12 cellular contexts compared by ENCODE assay signal in the genomic region with DNA sequence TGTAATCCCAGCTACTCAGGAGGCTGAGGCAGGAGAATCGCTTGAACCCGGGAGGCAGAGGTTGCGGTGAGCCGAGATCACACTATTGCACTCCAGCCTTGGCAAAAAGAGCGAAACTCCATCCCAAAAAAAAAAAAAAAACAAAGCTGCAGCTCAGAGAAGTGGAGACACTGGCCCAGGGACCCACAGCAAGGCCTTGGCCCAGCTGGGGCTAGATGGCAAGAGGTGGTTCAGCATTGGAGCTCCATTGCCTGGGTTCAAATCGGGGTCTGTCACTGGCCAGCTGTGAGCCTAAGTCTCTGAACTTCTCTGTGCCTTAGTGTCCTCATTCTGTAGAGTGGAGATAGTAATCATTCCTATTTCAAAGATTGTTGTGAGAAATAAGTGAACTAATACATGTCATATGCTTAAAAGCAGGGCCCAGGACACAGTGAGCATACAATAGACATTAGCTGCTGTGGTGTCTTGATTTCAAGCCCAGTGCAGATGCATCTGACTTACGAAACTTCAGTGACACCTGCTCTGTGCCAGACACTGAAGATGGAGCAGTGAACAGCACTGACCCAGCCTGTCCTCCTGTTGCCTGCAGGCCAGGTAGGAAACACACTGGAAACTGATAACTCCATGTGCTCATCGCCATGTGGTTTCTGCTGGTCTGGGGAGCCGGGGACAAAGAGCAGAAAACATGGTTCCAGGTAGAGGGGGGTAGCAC.
A peak's percentile ranks its signal among the peaks of the same experiment; 100 is the strongest.
DNase-seq lines count a peak whose midpoint lies in the region; ATAC-seq and TF ChIP-seq lines count a peak whose summit lies in the region.
"Had no signal": no experiment of that assay in that cellular context is flagged by ENCODE, and none has a peak within 500 bp of the region (broad histone marks: within the 10 kb centered on the region; RNA-seq: fewer than 3 reads in every experiment).

No MANE protein-coding gene starts in this region.

- peak overlapping the region; percentile 5; the same call in 1 of the 2 replicates for H3K4ac ChIP-seq in IMR-90 (ENCODE audit: low read depth, low read length)

- peak overlapping the region; percentile 3; the same call in 1 of the 2 replicates for H3K27ac ChIP-seq in IMR-90 (ENCODE audit: insufficient read depth, low read length)

- H2BK120ac ChIP-seq in IMR-90 (ENCODE audit: low read depth, low read length): peak overlapping the region; percentile 5; the same call in 1 of the 2 replicates

- H3K9ac ChIP-seq in IMR-90 (ENCODE audit: low read depth, low read length): no peak overlapping the region

- CTCF ChIA-PET in IMR-90 (lab: Yijun Ruan, JAX): interaction anchor here (2.0 kb wide), 1 partner anchor 10 kb away, joined by 5 read pairs; no protein-coding TSS in a partner anchor

- no peak overlapping the region for H2AFZ ChIP-seq in IMR-90 (replicated peaks; ENCODE audit: low read length, poor library complexity)

- H4K91ac ChIP-seq in IMR-90 (ENCODE audit: insufficient read depth, low read depth, low read length): peak overlapping the region; percentile 33; the same call in 1 of the 2 replicates

- 0 out of 2 replicates have a peak overlapping the region, but pooled peaks have one; percentile 0 for H2BK20ac ChIP-seq in IMR-90 (ENCODE audit: low read depth, low read length)

- no peak overlapping the region for H4K5ac ChIP-seq in IMR-90 (ENCODE audit: low read depth, low read length)

- H2AK9ac ChIP-seq in IMR-90 (replicated peaks; ENCODE audit: low read depth, low read length, poor library complexity): no peak overlapping the region

- H3K4me3 ChIP-seq in BE2C (ENCODE audit: low read depth, low read length): no peak overlapping the region
- H3K4me3 ChIP-seq in IMR-90 (ENCODE audit: insufficient read depth, low read depth, low read length): no peak overlapping the region

- no peak overlapping the region for H3K18ac ChIP-seq in IMR-90 (ENCODE audit: low read depth, low read length)

- BruUV-seq in IMR-90 (replicated peaks; lab: Mats Ljungman, UMichigan): no TSS peak

- WGBS in IMR-90 (ENCODE audit: extremely low coverage in 2 of 2, insufficient read length in 1 of 2), 2 experiments: 94% methylated on average over 5 of the region's 9 CpGs; no CpG with 5 or more reads in 1 of the 2 experiments

- H3K56ac ChIP-seq in IMR-90 (ENCODE audit: extremely low read depth, insufficient read depth, low read length): no peak overlapping the region

- peak overlapping the region; percentile 42 to 62 for H3K27ac Mint-ChIP-seq in effector memory CD8-positive, alpha-beta T cell
- H3K27ac Mint-ChIP-seq in osteocyte (ENCODE audit: unreplicated experiment): peak overlapping the region; percentile 58
- H3K27ac Mint-ChIP-seq: H9 had no signal

- peaks cover 40 to 41% of the 10 kb centered on the region in 2 donors for H3K4me1 Mint-ChIP-seq in effector memory CD8-positive, alpha-beta T cell (ENCODE audit: low read depth in 2 of 2)
- peaks cover 73% of the 10 kb centered on the region for H3K4me1 Mint-ChIP-seq in osteocyte (ENCODE audit: unreplicated experiment)

- no peak for TF ChIP-seq POLR2A in IMR-90 (IDR thresholded peaks at IDR 0.05; ENCODE audit: low read depth, low read length)

- H2AK5ac ChIP-seq in IMR-90 (ENCODE audit: low read depth, low read length): peak overlapping the region; percentile 20; the same call in 1 of the 2 replicates

- H3K36me3 ChIP-seq in BE2C (no peaks in the 10 kb centered on the region), IMR-90 (ENCODE audit: control insufficient read depth, insufficient read depth, low read length) (peaks cover 2% of the 10 kb centered on the region; the same call in 1 of the 2 replicates)

- intact Hi-C loops in IMR-90 (cut with micrococcal nuclease): no loop called here

- H2BK5ac ChIP-seq in IMR-90 (ENCODE audit: low read depth, low read length, poor library complexity, severe bottlenecking): peak overlapping the region; percentile 4

- no peak for TF ChIP-seq CTCF in BE2C (IDR thresholded peaks at IDR 0.05; ENCODE audit: low read depth, low read length)
- no peak for TF ChIP-seq CTCF in IMR-90 (conservative IDR thresholded peaks at IDR 0.05; ENCODE audit: low read depth, low read length)
- no peak for TF ChIP-seq CTCF in osteocyte (IDR thresholded peaks at IDR 0.05)

- H3K4me1 ChIP-seq in BE2C (peaks cover 35% of the 10 kb centered on the region), IMR-90 (ENCODE audit: control insufficient read depth, insufficient read depth, low read length) (peaks cover 49% of the 10 kb centered on the region)

- no peaks in the 10 kb centered on the region for H3K9me3 Mint-ChIP-seq in effector memory CD8-positive, alpha-beta T cell
- H3K9me3 Mint-ChIP-seq in osteocyte (ENCODE audit: unreplicated experiment): no peaks in the 10 kb centered on the region
- H3K9me3 Mint-ChIP-seq: H9 had no signal

- no peak for TF ChIP-seq RAD21 in IMR-90 (IDR thresholded peaks at IDR 0.05; ENCODE audit: low read length)

- H3K9me3 ChIP-seq in BE2C (no peaks in the 10 kb centered on the region), IMR-90 (ENCODE audit: control insufficient read depth, insufficient read depth, low read length) (no peaks in the 10 kb centered on the region)

- H3K14ac ChIP-seq in IMR-90 (replicated peaks; ENCODE audit: low read depth, low read length): 0 out of 2 replicates have a peak overlapping the region, but pooled peaks have one; percentile 1

- H3K4me3 Mint-ChIP-seq in effector memory CD8-positive, alpha-beta T cell: peak overlapping the region in 1 of 2 donors; percentile 33
- no peak overlapping the region for H3K4me3 Mint-ChIP-seq in osteocyte (ENCODE audit: unreplicated experiment)
- H3K4me3 Mint-ChIP-seq: H9 had no signal

- no peak overlapping the region for H2BK15ac ChIP-seq in IMR-90 (ENCODE audit: low read depth, low read length)

- in situ Hi-C loops in IMR-90 (cut with MboI; ENCODE audit: low sequenced_read_pairs): no loop called here

- no peaks in the 10 kb centered on the region for H3K27me3 Mint-ChIP-seq in effector memory CD8-positive, alpha-beta T cell
- H3K27me3 Mint-ChIP-seq in osteocyte (ENCODE audit: unreplicated experiment): no peaks in the 10 kb centered on the region

- no peak overlapping the region for H3K4me2 ChIP-seq in IMR-90 (ENCODE audit: low read depth, low read length)

- peaks cover 25 to 69% of the 10 kb centered on the region in 2 experiments for H3K79me1 ChIP-seq in IMR-90 (ENCODE audit: low read depth in 1 of 2, low read length in 2 of 2)

- H4K20me1 ChIP-seq in IMR-90 (ENCODE audit: insufficient read depth, low read length): no peaks in the 10 kb centered on the region; the same call in 1 of the 2 replicates

- POLR2A ChIA-PET in IMR-90 (lab: Charles Lee; ENCODE audit: unreplicated experiment): interaction anchor here (0.6 kb wide), 2 partner anchors 25 to 1499 kb away, joined by 3 read pairs; no protein-coding TSS in a partner anchor

- H3K23ac ChIP-seq in IMR-90 (ENCODE audit: low read depth, low read length): no peak overlapping the region; the same call in none of the 2 replicates

- H3K36me3 Mint-ChIP-seq in effector memory CD8-positive, alpha-beta T cell (ENCODE audit: insufficient read depth): peaks cover 48% of the 10 kb centered on the region
- H3K36me3 Mint-ChIP-seq in osteocyte (ENCODE audit: unreplicated experiment): no peaks in the 10 kb centered on the region

- DNase-seq in BE2C: peak; percentile 40
- no peak for DNase-seq in IMR-90
- no peak for DNase-seq in effector memory CD8-positive, alpha-beta T cell
- DNase-seq in osteocyte (ENCODE audit: extremely low spot score, unreplicated experiment): no peak
- DNase-seq in inferior parietal cortex (ENCODE audit: extremely low spot score): no peak
- DNase-seq in COLO668 (lab: John Stamatoyannopoulos, UW; ENCODE audit: unreplicated experiment): no peak
- DNase-seq in activated effector memory CD4-positive, alpha-beta T cell treated with Interleukin-2 at 50 U/mL for 16 hours: no peak
- DNase-seq: central memory CD4-positive, alpha-beta T cell; H9; left colon; NCI-H2227 treated with DMSO at 0.1 percent for 48 hours had no signal

- ATAC-seq in IMR-90 (ENCODE audit: low read depth) (no peak), HG03521 (IDR thresholded peaks at IDR 0.05; ENCODE audit: unreplicated experiment) (no peak)
- ATAC-seq in effector memory CD8-positive, alpha-beta T cell (replicated peaks): no peak
- ATAC-seq: left colon had no signal

- dilution Hi-C loops in IMR-90 (cut with HindIII; ENCODE audit: low sequenced_read_pairs, unreplicated experiment): no loop called here

- H3K9me1 ChIP-seq in IMR-90 (ENCODE audit: insufficient read depth, low read length): peaks cover 17% of the 10 kb centered on the region

- H3K27me3 ChIP-seq in BE2C (no peaks in the 10 kb centered on the region), IMR-90 (ENCODE audit: control insufficient read depth, insufficient read depth, low read length) (no peaks in the 10 kb centered on the region)

- peak overlapping the region in 1 of 2 experiments; percentile 1; a peak in 1 of 4 replicates for H4K8ac ChIP-seq in IMR-90 (ENCODE audit: low read depth in 2 of 2, low read length in 2 of 2)

TF ChIP-seq in IMR-90, 13 proteins besides CTCF, POLR2A, EP300 and RAD21 (continues in another document):
- TF ChIP-seq RFX5 (IDR thresholded peaks at IDR 0.05; ENCODE audit: low read depth, low read length) (no peak), FOS (IDR thresholded peaks at IDR 0.05; ENCODE audit: low read depth, low read length) (no peak), MXI1 (IDR thresholded peaks at IDR 0.05; ENCODE audit: borderline replicate concordance, low read depth, low read length) (no peak), MAZ (IDR thresholded peaks at IDR 0.05; ENCODE audit: borderline replicate concordance, low read depth, low read length) (no peak), SMC3 (IDR thresholded peaks at IDR 0.05; ENCODE audit: low read depth, low read length) (no peak), NFE2L2 (IDR thresholded peaks at IDR 0.05; ENCODE audit: low read depth, low read length) (no peak), CHD1 (IDR thresholded peaks at IDR 0.05; ENCODE audit: low read depth, low read length) (no peak), MAFK (IDR thresholded peaks at IDR 0.05; ENCODE audit: low read depth, low read length) (no peak), RCOR1 (IDR thresholded peaks at IDR 0.05; ENCODE audit: insufficient replicate concordance, low read length) (no peak), BHLHE40 (IDR thresholded peaks at IDR 0.05; ENCODE audit: low read depth, low read length) (no peak), CEBPB (IDR thresholded peaks at IDR 0.05; ENCODE audit: low read depth, low read length) (no peak)
- TF ChIP-seq, protein P1, sequence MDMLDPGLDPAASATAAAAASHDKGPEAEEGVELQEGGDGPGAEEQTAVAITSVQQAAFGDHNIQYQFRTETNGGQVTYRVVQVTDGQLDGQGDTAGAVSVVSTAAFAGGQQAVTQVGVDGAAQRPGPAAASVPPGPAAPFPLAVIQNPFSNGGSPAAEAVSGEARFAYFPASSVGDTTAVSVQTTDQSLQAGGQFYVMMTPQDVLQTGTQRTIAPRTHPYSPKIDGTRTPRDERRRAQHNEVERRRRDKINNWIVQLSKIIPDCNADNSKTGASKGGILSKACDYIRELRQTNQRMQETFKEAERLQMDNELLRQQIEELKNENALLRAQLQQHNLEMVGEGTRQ (IDR thresholded peaks at IDR 0.05; ENCODE audit: low read depth, low read length): no peak
